Comparison of ENCODE assay signal across 29 cellular contexts in genomic region chr6:4932506-4932903, GRCh38.
DNase-seq lines count a peak whose midpoint lies in the region; ATAC-seq and TF ChIP-seq lines count a peak whose summit lies in the region.
"Had no signal": no experiment of that assay in that cellular context is flagged by ENCODE, and none has a peak within 500 bp of the region (broad histone marks: within the 10 kb centered on the region; RNA-seq: fewer than 3 reads in every experiment).

No MANE protein-coding gene starts in this region.

- H3K27ac Mint-ChIP-seq in activated CD8-positive, alpha-beta T cell treated with anti-CD3 and anti-CD28 coated beads for 36 hours, result peak overlapping the region; percentile 5
- no peak overlapping the region for H3K27ac Mint-ChIP-seq in activated CD8-positive, alpha-beta T cell treated with anti-CD3 and anti-CD28 coated beads, Interleukin-2, amount 10 ng/mL, durations not matched to agents 7 days and 5 days
- H3K27ac Mint-ChIP-seq in endothelial cell (ENCODE audit: unreplicated experiment) (peak overlapping the region; percentile 61), nephron progenitor cell (peak overlapping the region; percentile 78)
- H3K27ac Mint-ChIP-seq: activated T-cell treated with anti-CD3 and anti-CD28 coated beads, Interleukin-2, amount 50 U/mL, for 72 hours; stimulated activated naive B cell treated with anti-CD40 and anti-IgM and Interleukin-4, amounts not matched to agents 10 μg/mL and 1 μg/mL and 100 μg/mL, for 72 hours had no signal

- peaks cover 64% of the 10 kb centered on the region for H3K4me1 Mint-ChIP-seq in activated CD8-positive, alpha-beta T cell treated with anti-CD3 and anti-CD28 coated beads for 36 hours (ENCODE audit: low read depth)
- H3K4me1 Mint-ChIP-seq in activated CD8-positive, alpha-beta T cell treated with anti-CD3 and anti-CD28 coated beads, Interleukin-2, amount 10 ng/mL, durations not matched to agents 7 days and 5 days (ENCODE audit: low read depth), result peaks cover 61% of the 10 kb centered on the region
- H3K4me1 Mint-ChIP-seq in endothelial cell (ENCODE audit: unreplicated experiment) (peaks cover 43% of the 10 kb centered on the region), nephron progenitor cell (peaks cover 67% of the 10 kb centered on the region)

- TF ChIP-seq CTCF in activated CD8-positive, alpha-beta T cell treated with anti-CD3 and anti-CD28 coated beads for 36 hours (IDR thresholded peaks at IDR 0.05), result no peak
- no peak for TF ChIP-seq CTCF in endothelial cell (IDR thresholded peaks at IDR 0.05; ENCODE audit: unreplicated experiment)
- TF ChIP-seq CTCF in nephron progenitor cell (IDR thresholded peaks at IDR 0.05), result no peak

- POLR2A ChIA-PET in activated CD8-positive, alpha-beta T cell treated with anti-CD3 and anti-CD28 coated beads for 36 hours (lab: Charles Lee), result no interaction called here
- POLR2A ChIA-PET in activated CD8-positive, alpha-beta T cell treated with anti-CD3 and anti-CD28 coated beads, Interleukin-2, amount 10 ng/mL, durations not matched to agents 7 days and 5 days (lab: Charles Lee), result interaction anchor here (0.6 kb wide), 1 partner anchor 12 kb away, joined by 3 read pairs; no protein-coding TSS in a partner anchor

- H3K9me3 Mint-ChIP-seq in activated CD8-positive, alpha-beta T cell treated with anti-CD3 and anti-CD28 coated beads for 36 hours, result no peaks in the 10 kb centered on the region
- no peaks in the 10 kb centered on the region for H3K9me3 Mint-ChIP-seq in activated CD8-positive, alpha-beta T cell treated with anti-CD3 and anti-CD28 coated beads, Interleukin-2, amount 10 ng/mL, durations not matched to agents 7 days and 5 days (ENCODE audit: insufficient read depth)
- H3K9me3 Mint-ChIP-seq in endothelial cell (ENCODE audit: unreplicated experiment), result no peaks in the 10 kb centered on the region
- H3K9me3 Mint-ChIP-seq in nephron progenitor cell, result peaks cover 4% of the 10 kb centered on the region
- H3K9me3 Mint-ChIP-seq: activated T-cell treated with anti-CD3 and anti-CD28 coated beads, Interleukin-2, amount 50 U/mL, for 72 hours; CD8-positive, alpha-beta memory T cell; IgD-negative memory B cell; stimulated activated naive B cell treated with anti-CD40 and anti-IgM and Interleukin-4, amounts not matched to agents 10 μg/mL and 1 μg/mL and 100 μg/mL, for 72 hours had no signal

- no peaks in the 10 kb centered on the region for H3K27me3 Mint-ChIP-seq in activated CD8-positive, alpha-beta T cell treated with anti-CD3 and anti-CD28 coated beads for 36 hours
- H3K27me3 Mint-ChIP-seq in activated CD8-positive, alpha-beta T cell treated with anti-CD3 and anti-CD28 coated beads, Interleukin-2, amount 10 ng/mL, durations not matched to agents 7 days and 5 days (ENCODE audit: low read depth), result no peaks in the 10 kb centered on the region
- H3K27me3 Mint-ChIP-seq in endothelial cell (ENCODE audit: unreplicated experiment) (peaks cover 11% of the 10 kb centered on the region), nephron progenitor cell (ENCODE audit: low read depth, poor library complexity) (no peaks in the 10 kb centered on the region)
- H3K27me3 Mint-ChIP-seq: IgD-negative memory B cell; stimulated activated naive B cell treated with anti-CD40 and anti-IgM and Interleukin-4, amounts not matched to agents 10 μg/mL and 1 μg/mL and 100 μg/mL, for 72 hours; T-helper 17 cell had no signal

- ATAC-seq in activated CD8-positive, alpha-beta T cell treated with anti-CD3 and anti-CD28 coated beads for 36 hours, result no peak
- no peak for ATAC-seq in activated CD8-positive, alpha-beta T cell treated with anti-CD3 and anti-CD28 coated beads, Interleukin-2, amount 10 ng/mL, durations not matched to agents 7 days and 5 days
- ATAC-seq: activated T-cell treated with anti-CD3 and anti-CD28 coated beads, Interleukin-2, amount 50 U/mL, for 72 hours; left cardiac atrium; stimulated activated naive B cell treated with anti-CD40 and anti-IgM and Interleukin-4, amounts not matched to agents 10 μg/mL and 1 μg/mL and 100 μg/mL, for 72 hours; T-helper 17 cell had no signal

- intact Hi-C loops in activated CD8-positive, alpha-beta T cell treated with anti-CD3 and anti-CD28 coated beads for 36 hours (cut with micrococcal nuclease), result no loop called here

- no peak overlapping the region for H3K4me3 Mint-ChIP-seq in activated CD8-positive, alpha-beta T cell treated with anti-CD3 and anti-CD28 coated beads for 36 hours
- H3K4me3 Mint-ChIP-seq in activated CD8-positive, alpha-beta T cell treated with anti-CD3 and anti-CD28 coated beads, Interleukin-2, amount 10 ng/mL, durations not matched to agents 7 days and 5 days, result no peak overlapping the region
- H3K4me3 Mint-ChIP-seq in endothelial cell (ENCODE audit: unreplicated experiment), result no peak overlapping the region
- H3K4me3 Mint-ChIP-seq in nephron progenitor cell, result no peak overlapping the region
- H3K4me3 Mint-ChIP-seq: activated T-cell treated with anti-CD3 and anti-CD28 coated beads, Interleukin-2, amount 50 U/mL, for 72 hours; CD8-positive, alpha-beta memory T cell; IgD-negative memory B cell; stimulated activated naive B cell treated with anti-CD40 and anti-IgM and Interleukin-4, amounts not matched to agents 10 μg/mL and 1 μg/mL and 100 μg/mL, for 72 hours; T-helper 17 cell had no signal

- CTCF ChIA-PET in activated CD8-positive, alpha-beta T cell treated with anti-CD3 and anti-CD28 coated beads for 36 hours (lab: Charles Lee), result no interaction called here
- CTCF ChIA-PET in activated CD8-positive, alpha-beta T cell treated with anti-CD3 and anti-CD28 coated beads, Interleukin-2, amount 10 ng/mL, durations not matched to agents 7 days and 5 days (lab: Charles Lee), result no interaction called here

- no peak for DNase-seq in activated CD8-positive, alpha-beta T cell treated with anti-CD3 and anti-CD28 coated beads for 36 hours
- no peak for DNase-seq in activated CD8-positive, alpha-beta T cell treated with anti-CD3 and anti-CD28 coated beads, Interleukin-2, amount 10 ng/mL, durations not matched to agents 7 days and 5 days
- DNase-seq in NCI-H2171 treated with DMSO at 0.1 percent for 48 hours (lab: John Stamatoyannopoulos, UW) (peak; percentile 66), endothelial cell (ENCODE audit: low spot score) (no peak), nephron progenitor cell (no peak), HUDEP-2 (lab: John Stamatoyannopoulos, UW; ENCODE audit: unreplicated experiment in 76 of 76) (no peak), OCI-M2 (lab: John Stamatoyannopoulos, UW; ENCODE audit: unreplicated experiment) (no peak)
- no peak for DNase-seq in activated T-cell treated with anti-CD3 and anti-CD28 coated beads, Interleukin-2, amount 50 U/mL, for 48 hours
- DNase-seq: activated CD4-positive, alpha-beta T cell treated with anti-CD3 and anti-CD28 coated beads for 48 hours; activated naive CD4-positive, alpha-beta T cell treated with Interleukin-2 at 50 U/mL for 16 hours; activated T-cell treated with anti-CD3 and anti-CD28 coated beads, Interleukin-2, amount 50 U/mL, for 72 hours; AML-193; anterior cingulate cortex; CD8-positive, alpha-beta memory T cell; colonic mucosa; DMS153; effector CD8-positive, alpha-beta T cell; foreskin melanocyte; left cardiac atrium; NCI-H1092; NCI-H1930; NCI-H82; psoas muscle; sigmoid colon; SK-N-SH; stimulated activated CD4-positive, alpha-beta T cell treated with anti-CD3 and anti-CD28 coated beads, Interleukin-4, amount 100 ng/mL, for 4 hours; stimulated activated naive B cell treated with anti-CD40 and anti-IgM and Interleukin-4, amounts not matched to agents 10 μg/mL and 1 μg/mL and 100 μg/mL, for 72 hours; T-helper 17 cell had no signal

- H3K36me3 Mint-ChIP-seq in activated CD8-positive, alpha-beta T cell treated with anti-CD3 and anti-CD28 coated beads for 36 hours (ENCODE audit: low read depth), result peaks cover 14% of the 10 kb centered on the region
- H3K36me3 Mint-ChIP-seq in activated CD8-positive, alpha-beta T cell treated with anti-CD3 and anti-CD28 coated beads, Interleukin-2, amount 10 ng/mL, durations not matched to agents 7 days and 5 days (ENCODE audit: low read depth), result peaks cover 10% of the 10 kb centered on the region
- H3K36me3 Mint-ChIP-seq in endothelial cell (ENCODE audit: low read depth, unreplicated experiment), result no peaks in the 10 kb centered on the region
- H3K36me3 Mint-ChIP-seq in nephron progenitor cell (ENCODE audit: low read depth), result peaks cover 24% of the 10 kb centered on the region
